Comparison of ENCODE assay signal across 16 cellular contexts in genomic region chr2:66694087-66694858, GRCh38.
DNase-seq lines count a peak whose midpoint lies in the region; ATAC-seq and TF ChIP-seq lines count a peak whose summit lies in the region.
"Had no signal": no experiment of that assay in that cellular context is flagged by ENCODE, and none has a peak within 500 bp of the region (broad histone marks: within the 10 kb centered on the region; RNA-seq: fewer than 3 reads in every experiment).

No MANE protein-coding gene starts in this region.

- H3K9me3 ChIP-seq in adrenal gland (replicated peaks in 1 of 3) (no peaks in the 10 kb centered on the region), upper lobe of left lung (no peaks in the 10 kb centered on the region)

- H3K36me3 ChIP-seq in adrenal gland (replicated peaks in 1 of 2) (no peaks in the 10 kb centered on the region), upper lobe of left lung (no peaks in the 10 kb centered on the region)

- TF ChIP-seq CTCF in adrenal gland (IDR thresholded peaks at IDR 0.05) (no peak), fibroblast of the aortic adventitia (IDR thresholded peaks at IDR 0.05; ENCODE audit: insufficient read depth, low read length) (no peak), nephron progenitor cell (IDR thresholded peaks at IDR 0.05) (no peak), upper lobe of left lung (IDR thresholded peaks at IDR 0.05) (no peak)

- peaks cover 98% of the 10 kb centered on the region for H3K4me1 Mint-ChIP-seq in nephron progenitor cell
- H3K4me1 Mint-ChIP-seq in activated naive CD8-positive, alpha-beta T cell treated with anti-CD3 and anti-CD28 coated beads for 36 hours: no peaks in the 10 kb centered on the region

- intact Hi-C loops in adrenal gland (cut with DNase I): loop anchor here (5.0 kb wide), 2 partner anchors 117 to 252 kb away; no protein-coding TSS in a partner anchor

- no peaks in the 10 kb centered on the region for H3K27me3 ChIP-seq in adrenal gland
- H3K27me3 ChIP-seq in upper lobe of left lung: no peaks in the 10 kb centered on the region

- H3K4me3 ChIP-seq in adrenal gland (peak overlapping the region in 1 of 4 donors; percentile 67), fibroblast of the aortic adventitia (ENCODE audit: low read depth, low read length) (no peak overlapping the region), upper lobe of left lung (no peak overlapping the region)

- H3K4me3 Mint-ChIP-seq in nephron progenitor cell: no peak overlapping the region
- no peak overlapping the region for H3K4me3 Mint-ChIP-seq in activated naive CD8-positive, alpha-beta T cell treated with anti-CD3 and anti-CD28 coated beads for 36 hours
- H3K4me3 Mint-ChIP-seq: CD4-positive, alpha-beta T cell had no signal

- no peaks in the 10 kb centered on the region for H3K36me3 Mint-ChIP-seq in nephron progenitor cell (ENCODE audit: low read depth)
- H3K36me3 Mint-ChIP-seq in activated naive CD8-positive, alpha-beta T cell treated with anti-CD3 and anti-CD28 coated beads for 36 hours: no peaks in the 10 kb centered on the region

- WGBS in adrenal gland, 4 donors: 42 to 57% (median 53%) methylated on average over 4 of the region's 4 CpGs
- 70 to 78% methylated on average over 4 of the region's 4 CpGs for WGBS in upper lobe of left lung, 2 donors

- no peak for DNase-seq in adrenal gland
- DNase-seq in fibroblast of the aortic adventitia (ENCODE audit: low read depth): peak; percentile 34
- DNase-seq in nephron progenitor cell: no peak
- DNase-seq in upper lobe of left lung: no peak
- DNase-seq in activated naive CD8-positive, alpha-beta T cell treated with anti-CD3 and anti-CD28 coated beads for 36 hours: no peak
- no peak for DNase-seq in HCEC 1CT
- DNase-seq in stimulated activated CD4-positive, alpha-beta T cell treated with anti-CD3 and anti-CD28 coated beads, Interleukin-4, amount 100 ng/mL, for 24 hours: no peak
- no peak for DNase-seq in erythroblast (lab: John Stamatoyannopoulos, UW)
- DNase-seq: ACHN; Calu3; CD4-positive, alpha-beta T cell; MV-4-11; NCI-H1417 treated with DMSO at 0.1 percent for 48 hours; NCI-H2029; NCI-H526; PC-3 had no signal

- TF ChIP-seq EP300 in upper lobe of left lung (IDR thresholded peaks at IDR 0.05): no peak

- no peak for ATAC-seq in upper lobe of left lung (ENCODE audit: low FRiP score in 2 of 2)
- ATAC-seq: PC-3 had no signal

- TF ChIP-seq POLR2A in adrenal gland (IDR thresholded peaks at IDR 0.05) (no peak), upper lobe of left lung (IDR thresholded peaks at IDR 0.05) (no peak), erythroblast (IDR thresholded peaks at IDR 0.05; ENCODE audit: low read length) (no peak)

- peak overlapping the region; percentile 68 for H3K27ac Mint-ChIP-seq in nephron progenitor cell
- H3K27ac Mint-ChIP-seq in activated naive CD8-positive, alpha-beta T cell treated with anti-CD3 and anti-CD28 coated beads for 36 hours: no peak overlapping the region
- H3K27ac Mint-ChIP-seq: CD4-positive, alpha-beta T cell had no signal

- peak overlapping the region; percentile 35 to 79 (median 71) for H3K27ac ChIP-seq in adrenal gland
- H3K27ac ChIP-seq in upper lobe of left lung: peak overlapping the region in 3 of 4 donors; percentile 4 to 35 (median 24)

- no peaks in the 10 kb centered on the region for H3K27me3 Mint-ChIP-seq in nephron progenitor cell (ENCODE audit: low read depth, poor library complexity)
- no peaks in the 10 kb centered on the region for H3K27me3 Mint-ChIP-seq in activated naive CD8-positive, alpha-beta T cell treated with anti-CD3 and anti-CD28 coated beads for 36 hours
- H3K27me3 Mint-ChIP-seq: CD4-positive, alpha-beta T cell had no signal

- no peaks in the 10 kb centered on the region for H3K9me3 Mint-ChIP-seq in nephron progenitor cell
- H3K9me3 Mint-ChIP-seq in activated naive CD8-positive, alpha-beta T cell treated with anti-CD3 and anti-CD28 coated beads for 36 hours: no peaks in the 10 kb centered on the region
- H3K9me3 Mint-ChIP-seq: CD4-positive, alpha-beta T cell had no signal

- H3K4me1 ChIP-seq in adrenal gland (replicated peaks in 1 of 2): peaks cover 15 to 21% of the 10 kb centered on the region in 2 donors
- H3K4me1 ChIP-seq in upper lobe of left lung: no peaks in the 10 kb centered on the region
